8 cellular contexts compared by ENCODE assay signal in genomic region chr20:266604-267562, GRCh38. TPM values are rescaled to one million over a fixed set of nuclear protein-coding genes. Genes with fewer than 3 reads are reported as not detected.
DNase-seq lines count a peak whose midpoint lies in the region; ATAC-seq and TF ChIP-seq lines count a peak whose summit lies in the region.

No MANE protein-coding gene starts in this region.

- H2AFZ ChIP-seq in hepatocyte = peak overlapping the region; percentile 88

- H3K4me2 ChIP-seq in hepatocyte = peak overlapping the region; percentile 85

- H3K36me3 ChIP-seq in hepatocyte (replicated peaks; ENCODE audit: insufficient read depth, low read depth) = no peaks in the 10 kb centered on the region

- peaks cover 8% of the 10 kb centered on the region for H3K4me1 Mint-ChIP-seq in T-helper 17 cell

- no peaks in the 10 kb centered on the region for H3K79me2 ChIP-seq in hepatocyte

- peak overlapping the region; percentile 61 for H3K27ac Mint-ChIP-seq in T-helper 17 cell

- no peak overlapping the region for H3K27ac ChIP-seq in hepatocyte

- H3K27me3 ChIP-seq in hepatocyte = no peaks in the 10 kb centered on the region

- peak; percentile 17 for DNase-seq in NCI-H1436 treated with DMSO at 0.1 percent for 48 hours (lab: John Stamatoyannopoulos, UW)
- peak; percentile 74 to 85 (median 77) for DNase-seq in T-helper 17 cell
- peak in 55 of 56 donors; percentile 23 to 87 (median 61) for DNase-seq in amygdala (lab: John Stamatoyannopoulos, UW)
- DNase-seq in hepatocyte (ENCODE audit: low spot score) = peak; percentile 93
- DNase-seq in retina = peak; percentile 95
- no peak for DNase-seq in cortex of kidney (lab: John Stamatoyannopoulos, UW)

- peak; percentile 98 for TF ChIP-seq CTCF in GM12875 (IDR thresholded peaks at IDR 0.05; ENCODE audit: borderline replicate concordance, insufficient read depth, low read depth, low read length)
- TF ChIP-seq CTCF in hepatocyte (IDR thresholded peaks at IDR 0.05; ENCODE audit: poor library complexity) = peak; percentile 97

- H3K27me3 Mint-ChIP-seq in T-helper 17 cell = peaks cover 6% of the 10 kb centered on the region

- 15% methylated on average over 43 of the region's 43 CpGs for WGBS in hepatocyte (ENCODE audit: low lambda C conversion rate, missing lambda C conversion rate)

- no peaks in the 10 kb centered on the region for H3K9me2 ChIP-seq in hepatocyte (replicated peaks; ENCODE audit: insufficient read depth)

- peak overlapping the region; percentile 90 for H3K4me3 Mint-ChIP-seq in T-helper 17 cell

- H3K4me1 ChIP-seq in hepatocyte (ENCODE audit: insufficient read depth) = no peaks in the 10 kb centered on the region

- ATAC-seq in HG02798 (IDR thresholded peaks at IDR 0.05; ENCODE audit: poor library complexity, unreplicated experiment) (peak; percentile 93), T-helper 17 cell (peak; percentile 100)

- no peaks in the 10 kb centered on the region for H3K9me3 ChIP-seq in T-helper 17 cell (ENCODE audit: control insufficient read depth, low read length, poor library complexity, severe bottlenecking)
- H3K9me3 ChIP-seq in hepatocyte (ENCODE audit: low read depth) = no peaks in the 10 kb centered on the region

- H3K4me3 ChIP-seq in GM12875 (ENCODE audit: low read depth, low read length) = peak overlapping the region; percentile 54
- peak overlapping the region; percentile 25 for H3K4me3 ChIP-seq in hepatocyte

- no peaks in the 10 kb centered on the region for H4K20me1 ChIP-seq in hepatocyte (ENCODE audit: insufficient read depth, poor library complexity, severe bottlenecking)

- H3K36me3 Mint-ChIP-seq in T-helper 17 cell (ENCODE audit: low read depth) = no peaks in the 10 kb centered on the region

RNA-seq across cellular contexts. Expression of gene DEFB132, which starts 9.4 kb away (rescaled TPM):
- not detected for total RNA-seq in T-helper 17 cell
- total RNA-seq in hepatocyte = not detected in 2 replicates
- not detected in 2 replicates for polyA plus RNA-seq in hepatocyte

RNA-seq across cellular contexts. Expression of gene C20orf96, which starts 23.7 kb away (rescaled TPM):
- total RNA-seq in T-helper 17 cell (1 to 10 TPM; 2.4 to 2.7 TPM), hepatocyte (2.9 and 3.5 TPM in 2 replicates)
- polyA plus RNA-seq in hepatocyte = 10.6 and 14.0 TPM in 2 replicates

RNA-seq across cellular contexts. Expression of gene ZCCHC3, which starts 30.5 kb away (rescaled TPM):
- total RNA-seq in T-helper 17 cell (10 to 100 TPM; 15.6 to 18.9 TPM), hepatocyte (27.4 and 30.0 TPM in 2 replicates)
- polyA plus RNA-seq in hepatocyte = 22.8 and 29.0 TPM in 2 replicates

RNA-seq across cellular contexts. Expression of gene DEFB129, which starts 39.8 kb away (rescaled TPM):
- total RNA-seq in T-helper 17 cell = not detected
- total RNA-seq in hepatocyte = not detected in 2 replicates
- not detected in 2 replicates for polyA plus RNA-seq in hepatocyte

RNA-seq across cellular contexts. Expression of gene SOX12, which starts 58.5 kb away (rescaled TPM):
- total RNA-seq in T-helper 17 cell = 1 to 10 TPM; 5.2 to 8.3 TPM
- 6.3 and 6.9 TPM in 2 replicates for total RNA-seq in hepatocyte
- polyA plus RNA-seq in hepatocyte = 15.4 and 16.2 TPM in 2 replicates
